8 cellular contexts compared by ENCODE assay signal in genomic region chr3:10140996-10141546, GRCh38. TPM values are rescaled to one million over a fixed set of nuclear protein-coding genes. Genes with fewer than 3 reads are reported as not detected.
DNase-seq lines count a peak whose midpoint lies in the region; ATAC-seq, FAIRE-seq and TF ChIP-seq lines count a peak whose summit lies in the region.

No MANE protein-coding gene starts in this region.

- intact Hi-C loops in CD8-positive, alpha-beta T cell (cut with DNase I, micrococcal nuclease), result loop anchor here (1.0 to 5.0 kb wide), 6 partner anchors 23 to 251 kb away; partner anchors contain the start of genes BRK1 (in 2 of the 2), FANCD2 (in 1 of the 2), IRAK2 (in 1 of the 2) and JAGN1 (in 1 of the 2)
- intact Hi-C loops in OCI-LY7 (cut with micrococcal nuclease; ENCODE audit: unreplicated experiment) (no loop called here), pancreas (cut with DNase I) (no loop called here)

- H3K27ac Mint-ChIP-seq in CD8-positive, alpha-beta T cell, result peak overlapping the region; percentile 98

- POLR2A ChIA-PET in CD8-positive, alpha-beta T cell (lab: Charles Lee), result interaction anchor here (0.7 to 1.6 kb wide), 8 partner anchors 16 to 492 kb away, joined by 3 to 11 read pairs (median 6); partner anchors contain the start of genes CRELD1 and TATDN2
- POLR2A ChIA-PET in OCI-LY7 (lab: Charles Lee), result interaction anchor here (0.5 to 1.0 kb wide), 5 partner anchors 24 to 645 kb away, joined by 3 to 4 read pairs (median 3); no protein-coding TSS in a partner anchor

- H3K27me3 Mint-ChIP-seq in CD8-positive, alpha-beta T cell (ENCODE audit: low read depth), result no peaks in the 10 kb centered on the region

- peak overlapping the region; percentile 93 for H3K4me3 Mint-ChIP-seq in CD8-positive, alpha-beta T cell

- BruUV-seq in OCI-LY7 (replicated peaks; lab: Mats Ljungman, UMichigan), result TSS peak; percentile 89

- H3K4me1 ChIP-seq in CD8-positive, alpha-beta T cell (ENCODE audit: insufficient read depth, low read length), result peaks cover 25% of the 10 kb centered on the region
- H3K4me1 ChIP-seq in OCI-LY7 (ENCODE audit: insufficient read depth, low read length, poor library complexity, severe bottlenecking) (peaks cover 37% of the 10 kb centered on the region), pancreas (peaks cover 0 to 12% (median 5%) of the 10 kb centered on the region in 3 donors)

- FAIRE-seq in pancreas (lab: Jason Lieb, UNC), result no peak

- CTCF ChIA-PET in CD8-positive, alpha-beta T cell (lab: Charles Lee), result interaction anchor here (0.6 to 1.9 kb wide), 2 partner anchors 10 to 54 kb away, joined by 3 to 4 read pairs; no protein-coding TSS in a partner anchor
- CTCF ChIA-PET in OCI-LY7 (lab: Charles Lee; ENCODE audit: unreplicated experiment), result no interaction called here

- H2AFZ ChIP-seq in OCI-LY7 (ENCODE audit: low read length), result peak overlapping the region; percentile 76; the same call in 1 of the 2 replicates

- H3K9me3 ChIP-seq in CD8-positive, alpha-beta T cell (ENCODE audit: low read length), result no peaks in the 10 kb centered on the region
- no peaks in the 10 kb centered on the region for H3K9me3 ChIP-seq in OCI-LY7 (ENCODE audit: low read length)
- no peaks in the 10 kb centered on the region for H3K9me3 ChIP-seq in pancreas

- no peaks in the 10 kb centered on the region for H4K20me1 ChIP-seq in OCI-LY7 (ENCODE audit: insufficient read depth, low read length)

- H3K4me1 Mint-ChIP-seq in CD8-positive, alpha-beta T cell (ENCODE audit: low read depth), result peaks cover 26% of the 10 kb centered on the region

- H3K9me2 ChIP-seq in OCI-LY7 (ENCODE audit: insufficient read depth, low read length), result no peaks in the 10 kb centered on the region

- ATAC-seq in CD8-positive, alpha-beta T cell, result peak; percentile 2
- no peak for ATAC-seq in pancreas
- ATAC-seq in GM19395 (IDR thresholded peaks at IDR 0.05; ENCODE audit: unreplicated experiment), result no peak

- H3K36me3 ChIP-seq in CD8-positive, alpha-beta T cell (ENCODE audit: insufficient read depth, low read length), result no peaks in the 10 kb centered on the region
- H3K36me3 ChIP-seq in OCI-LY7 (ENCODE audit: insufficient read depth, low read length), result peaks cover 34% of the 10 kb centered on the region
- H3K36me3 ChIP-seq in pancreas, result no peaks in the 10 kb centered on the region

- H3K27ac ChIP-seq in CD8-positive, alpha-beta T cell (ENCODE audit: low read depth, low read length), result peak overlapping the region; percentile 72
- H3K27ac ChIP-seq in OCI-LY7 (ENCODE audit: low read depth, low read length, poor library complexity, severe bottlenecking) (peak overlapping the region; percentile 69), pancreas (peak overlapping the region in 3 of 4 donors; percentile 67 to 92 (median 86))

- H3K4me3 ChIP-seq in CD8-positive, alpha-beta T cell (ENCODE audit: low read depth, low read length), result peak overlapping the region; percentile 73
- H3K4me3 ChIP-seq in OCI-LY7 (ENCODE audit: low read depth, low read length, poor library complexity, severe bottlenecking) (peak overlapping the region; percentile 83), epithelial cell of esophagus (ENCODE audit: low read length) (peak overlapping the region; percentile 15), pancreas (peak overlapping the region in 2 of 4 donors; percentile 58 to 60)

- H3K4me2 ChIP-seq in OCI-LY7 (ENCODE audit: low read length), result peak overlapping the region; percentile 31; the same call in 1 of the 2 replicates

- no peaks in the 10 kb centered on the region for H3K9me3 Mint-ChIP-seq in CD8-positive, alpha-beta T cell

- H3K36me3 Mint-ChIP-seq in CD8-positive, alpha-beta T cell, result peaks cover 11% of the 10 kb centered on the region

- WGBS in pancreas, 2 donors, result 71 to 81% methylated on average over 23 of the region's 23 CpGs

- TF ChIP-seq CTCF in CD8-positive, alpha-beta T cell (IDR thresholded peaks at IDR 0.05), result no peak
- TF ChIP-seq CTCF in OCI-LY7 (conservative IDR thresholded peaks at IDR 0.05; ENCODE audit: low read length), result no peak
- TF ChIP-seq CTCF in epithelial cell of esophagus (IDR thresholded peaks at IDR 0.05; ENCODE audit: insufficient read depth, low read depth, low read length, missing control alignments), result no peak
- TF ChIP-seq CTCF in pancreas (IDR thresholded peaks at IDR 0.05), result no peak

- DNase-seq in CD8-positive, alpha-beta T cell, result no peak
- DNase-seq in OCI-LY7 (ENCODE audit: low spot score), result peak; percentile 12
- no peak for DNase-seq in epithelial cell of esophagus (ENCODE audit: low read depth)
- DNase-seq in pancreas, result no peak
- DNase-seq in NCI-H748 treated with DMSO at 0.1 percent for 48 hours (lab: John Stamatoyannopoulos, UW), result no peak
- no peak for DNase-seq in stimulated activated CD4-positive, alpha-beta T cell treated with anti-CD3 and anti-CD28 coated beads, Interleukin-15, amount 100 ng/mL, for 24 hours
- DNase-seq in GOT3 (lab: John Stamatoyannopoulos, UW), result no peak

- H3K27me3 ChIP-seq in CD8-positive, alpha-beta T cell (ENCODE audit: insufficient read depth, low read length), result no peaks in the 10 kb centered on the region
- no peaks in the 10 kb centered on the region for H3K27me3 ChIP-seq in pancreas

- peaks cover 42% of the 10 kb centered on the region for H3K79me2 ChIP-seq in OCI-LY7 (ENCODE audit: insufficient read depth, low read depth, low read length)

RNA-seq across cellular contexts. Expression of gene VHL, which starts 0.5 kb away (rescaled TPM):
- total RNA-seq in CD8-positive, alpha-beta T cell, result 10 to 100 TPM; 50.8 to 55.0 TPM
- 79.9 and 82.1 TPM in 2 replicates for total RNA-seq in OCI-LY7 (2014; rRNA removed; shearing (Covaris generic))
- total RNA-seq in OCI-LY7 (2022) (123 and 132 TPM in 2 replicates), pancreas (10 to 100 TPM; 11.7 to 26.1 (median 14.3) TPM)
- 10 to 100 TPM; 21.9 to 22.4 TPM for polyA plus RNA-seq in pancreas

RNA-seq across cellular contexts. Expression of gene IRAK2, which starts 23.6 kb away (rescaled TPM):
- total RNA-seq in CD8-positive, alpha-beta T cell, result 1 to 10 TPM; 1.6 to 1.7 TPM
- total RNA-seq in OCI-LY7 (2014; rRNA removed; shearing (Covaris generic)), result 1.1 and 1.4 TPM in 2 replicates
- total RNA-seq in OCI-LY7 (2022) (1.2 and 1.4 TPM in 2 replicates), pancreas (1 to 10 TPM in 3 of 6 donors, under 1 TPM in 3; 0.74 to 5.4 (median 1.1) TPM)
- 1 to 10 TPM; 1.2 to 1.3 TPM for polyA plus RNA-seq in pancreas

RNA-seq across cellular contexts. Expression of gene BRK1, which starts 25.6 kb away (rescaled TPM):
- 10 to 100 TPM; 31.5 to 36.3 TPM for total RNA-seq in CD8-positive, alpha-beta T cell
- total RNA-seq in OCI-LY7 (2014; rRNA removed; shearing (Covaris generic)), result 67.5 and 80.4 TPM in 2 replicates
- total RNA-seq in OCI-LY7 (2022) (102 and 105 TPM in 2 replicates), pancreas (10 to 100 TPM; 25.3 to 58.1 (median 39.8) TPM)
- 10 to 100 TPM; 48.8 to 94.1 TPM for polyA plus RNA-seq in pancreas

RNA-seq across cellular contexts. Expression of gene FANCD2OS, which starts 33.0 kb away (rescaled TPM):
- not detected for total RNA-seq in CD8-positive, alpha-beta T cell
- total RNA-seq in OCI-LY7 (2014; rRNA removed; shearing (Covaris generic)), result not detected in 2 replicates
- total RNA-seq in OCI-LY7 (2022), result not detected in 2 replicates
- not detected for total RNA-seq in pancreas
- not detected for polyA plus RNA-seq in pancreas

Comparison
In these comparisons a context has a peak if more than half of its experiments do, and no peak if none do; other contexts are left out.
1. intact Hi-C loops: an anchor here in CD8-positive, alpha-beta T cell (1.0 to 5.0 kb wide); none called in OCI-LY7 and pancreas.